ENCODE assay signal across 18 cellular contexts in genomic region chr5:42555010-42555409, GRCh38.
"Had no signal": no experiment of that assay in that cellular context is flagged by ENCODE, and none has a peak within 500 bp of the region (broad histone marks: within the 10 kb centered on the region; RNA-seq: fewer than 3 reads in every experiment).

No MANE protein-coding gene starts in this region.

- H3K4me1 ChIP-seq: left lung, lower lobe of right lung, sigmoid colon, spleen, upper lobe of left lung had no signal

- H3K27ac ChIP-seq: dorsolateral prefrontal cortex, left lung, lower lobe of right lung, ovary, sigmoid colon, skin epidermis, spleen, thoracic aorta, tibial nerve, upper lobe of left lung had no signal

- H3K27me3 ChIP-seq: dorsolateral prefrontal cortex, left lung, ovary, sigmoid colon, spleen, tibial nerve, upper lobe of left lung had no signal

- H3K36me3 ChIP-seq: left lung, lower lobe of right lung, ovary, sigmoid colon, spleen, thoracic aorta, tibial nerve, upper lobe of left lung had no signal

- ATAC-seq: left lung; lower lobe of right lung; naive thymus-derived CD8-positive, alpha-beta T cell; stimulated activated memory B cell treated with anti-CD40 and anti-IgM and Interleukin-4, amounts not matched to agents 10 μg/mL and 1 μg/mL and 100 μg/mL, for 72 hours; stimulated activated naive CD8-positive, alpha-beta T cell treated with anti-CD3 and anti-CD28 coated beads, Interleukin-15, Interleukin-2, amounts not matched to agents 100 U/mL and 50 U/mL, for 24 hours had no signal

- H3K4me3 ChIP-seq: dorsolateral prefrontal cortex, left lung, lower lobe of right lung, ovary, sigmoid colon, skin epidermis, spleen, thoracic aorta, tibial nerve, upper lobe of left lung had no signal

- DNase-seq: dorsolateral prefrontal cortex; effector CD4-positive, alpha-beta T cell; head of caudate nucleus; left lung; lower lobe of right lung; naive thymus-derived CD8-positive, alpha-beta T cell; nephron progenitor cell; nucleus accumbens; ovary; sigmoid colon; spleen; stimulated activated CD4-positive, alpha-beta T cell treated with anti-CD3 and anti-CD28 coated beads, Interleukin-4, amount 100 ng/mL, for 4 hours; stimulated activated naive CD8-positive, alpha-beta T cell treated with anti-CD3 and anti-CD28 coated beads, Interleukin-15, Interleukin-2, amounts not matched to agents 100 U/mL and 50 U/mL, for 24 hours; upper lobe of left lung had no signal

- H3K9me3 ChIP-seq: left lung, lower lobe of right lung, ovary, sigmoid colon, spleen, thoracic aorta, tibial nerve, upper lobe of left lung had no signal
